In genomic region chr5:61641748-61642565, GRCh38 we compare ENCODE assay signal across 12 cellular contexts.
A peak's percentile ranks its signal among the peaks of the same experiment; 100 is the strongest.
DNase-seq lines count a peak whose midpoint lies in the region; ATAC-seq and TF ChIP-seq lines count a peak whose summit lies in the region.
"Had no signal": no experiment of that assay in that cellular context is flagged by ENCODE, and none has a peak within 500 bp of the region (broad histone marks: within the 10 kb centered on the region; RNA-seq: fewer than 3 reads in every experiment).

No MANE protein-coding gene starts in this region.

- H4K8ac ChIP-seq in IMR-90 (ENCODE audit: low read depth in 2 of 2, low read length in 2 of 2) = no peak overlapping the region

- H3K9me1 ChIP-seq in IMR-90 (ENCODE audit: insufficient read depth, low read length) = no peaks in the 10 kb centered on the region

- no peak for TF ChIP-seq POLR2A in IMR-90 (IDR thresholded peaks at IDR 0.05; ENCODE audit: low read depth, low read length)
- TF ChIP-seq POLR2A in adrenal gland (IDR thresholded peaks at IDR 0.05) = no peak

- no peak overlapping the region for H2BK15ac ChIP-seq in IMR-90 (ENCODE audit: low read depth, low read length)

- H3K4me1 ChIP-seq in IMR-90 (ENCODE audit: control insufficient read depth, insufficient read depth, low read length) (no peaks in the 10 kb centered on the region), parathyroid adenoma (no peaks in the 10 kb centered on the region), adrenal gland (replicated peaks in 1 of 2) (no peaks in the 10 kb centered on the region)
- H3K4me1 ChIP-seq: prostate gland had no signal

- dilution Hi-C loops in IMR-90 (cut with HindIII; ENCODE audit: low sequenced_read_pairs, unreplicated experiment) = no loop called here

- H3K9me3 ChIP-seq in IMR-90 (ENCODE audit: control insufficient read depth, insufficient read depth, low read length) (no peaks in the 10 kb centered on the region), parathyroid adenoma (ENCODE audit: control insufficient read depth, low read length) (no peaks in the 10 kb centered on the region), adrenal gland (replicated peaks in 1 of 3) (no peaks in the 10 kb centered on the region)
- H3K9me3 ChIP-seq: prostate gland had no signal

- H2AK9ac ChIP-seq in IMR-90 (replicated peaks; ENCODE audit: low read depth, low read length, poor library complexity) = no peak overlapping the region

- CTCF ChIA-PET in IMR-90 (lab: Yijun Ruan, JAX) = no interaction called here

- H4K91ac ChIP-seq in IMR-90 (ENCODE audit: insufficient read depth, low read depth, low read length) = no peak overlapping the region

- H2AFZ ChIP-seq in IMR-90 (replicated peaks; ENCODE audit: low read length, poor library complexity) (no peak overlapping the region), parathyroid adenoma (no peak overlapping the region)

- H3K4me2 ChIP-seq in IMR-90 (ENCODE audit: low read depth, low read length) (no peak overlapping the region), parathyroid adenoma (ENCODE audit: low read length) (no peak overlapping the region)

- no TSS peak for BruUV-seq in IMR-90 (replicated peaks; lab: Mats Ljungman, UMichigan)

- H2AK5ac ChIP-seq in IMR-90 (ENCODE audit: low read depth, low read length) = no peak overlapping the region

- POLR2A ChIA-PET in IMR-90 (lab: Charles Lee; ENCODE audit: unreplicated experiment) = no interaction called here

- DNase-seq in EL (peak; percentile 24), IMR-90 (no peak), dermis blood vessel endothelial cell (peak; percentile 13), D341Med (ENCODE audit: low spot score) (no peak), COLO668 (lab: John Stamatoyannopoulos, UW; ENCODE audit: unreplicated experiment) (no peak), adrenal gland (no peak)
- DNase-seq: activated CD8-positive, alpha-beta memory T cell treated with anti-CD3 and anti-CD28 coated beads, Interleukin-2, amount 10 ng/mL, durations not matched to agents 7 days and 5 days; activated naive CD8-positive, alpha-beta T cell treated with anti-CD3 and anti-CD28 coated beads for 36 hours; NCI-H1930 had no signal

- H3K9ac ChIP-seq in IMR-90 (ENCODE audit: low read depth, low read length) (no peak overlapping the region), parathyroid adenoma (no peak overlapping the region)

- H3K36me3 ChIP-seq in IMR-90 (ENCODE audit: control insufficient read depth, insufficient read depth, low read length) (no peaks in the 10 kb centered on the region), parathyroid adenoma (ENCODE audit: control insufficient read depth, insufficient read depth, low read length) (no peaks in the 10 kb centered on the region), adrenal gland (replicated peaks in 1 of 2) (no peaks in the 10 kb centered on the region)
- H3K36me3 ChIP-seq: prostate gland had no signal

- intact Hi-C loops in IMR-90 (cut with micrococcal nuclease) (no loop called here), adrenal gland (cut with DNase I) (loop anchor here in 1 of 2 donors (10.0 kb wide), 1 partner anchor 677 kb away; no protein-coding TSS in a partner anchor)

- H3K4me3 ChIP-seq in IMR-90 (ENCODE audit: insufficient read depth, low read depth, low read length) (no peak overlapping the region), parathyroid adenoma (ENCODE audit: low read depth, low read length) (no peak overlapping the region), adrenal gland (no peak overlapping the region)
- H3K4me3 ChIP-seq: prostate gland had no signal

- H3K4ac ChIP-seq in IMR-90 (ENCODE audit: low read depth, low read length) = no peak overlapping the region

- H3K27ac ChIP-seq in IMR-90 (ENCODE audit: insufficient read depth, low read length) = no peak overlapping the region
- no peak overlapping the region for H3K27ac ChIP-seq in parathyroid adenoma
- H3K27ac ChIP-seq in adrenal gland = no peak overlapping the region
- H3K27ac ChIP-seq: prostate gland had no signal

- H4K20me1 ChIP-seq in IMR-90 (ENCODE audit: insufficient read depth, low read length) = no peaks in the 10 kb centered on the region

- no peak overlapping the region for H2BK120ac ChIP-seq in IMR-90 (ENCODE audit: low read depth, low read length)

- ATAC-seq in IMR-90 (ENCODE audit: low read depth) (no peak; the same call in 1 of the 2 replicates), GM21526 (IDR thresholded peaks at IDR 0.05; ENCODE audit: low FRiP score, unreplicated experiment) (no peak)
- ATAC-seq: activated CD8-positive, alpha-beta memory T cell treated with anti-CD3 and anti-CD28 coated beads, Interleukin-2, amount 10 ng/mL, durations not matched to agents 7 days and 5 days had no signal

- H3K18ac ChIP-seq in IMR-90 (ENCODE audit: low read depth, low read length) = no peak overlapping the region

- TF ChIP-seq CTCF in IMR-90 (conservative IDR thresholded peaks at IDR 0.05; ENCODE audit: low read depth, low read length) (0 out of 2 replicates have a peak, but pooled peaks have one; percentile 20), parathyroid adenoma (IDR thresholded peaks at IDR 0.05) (peak; percentile 24), adrenal gland (IDR thresholded peaks at IDR 0.05) (peak in 1 of 6 experiments; percentile 31)

- H3K27me3 ChIP-seq in IMR-90 (ENCODE audit: control insufficient read depth, insufficient read depth, low read length) (peaks cover 29% of the 10 kb centered on the region), parathyroid adenoma (ENCODE audit: control insufficient read depth, insufficient read depth, low read length) (no peaks in the 10 kb centered on the region), adrenal gland (no peaks in the 10 kb centered on the region)

- H2BK5ac ChIP-seq in IMR-90 (ENCODE audit: low read depth, low read length, poor library complexity, severe bottlenecking) = no peak overlapping the region

- no peak overlapping the region for H3K23ac ChIP-seq in IMR-90 (ENCODE audit: low read depth, low read length)

- H2BK20ac ChIP-seq in IMR-90 (ENCODE audit: low read depth, low read length) = no peak overlapping the region

- no peaks in the 10 kb centered on the region for H3K79me2 ChIP-seq in parathyroid adenoma

- no peak overlapping the region for H4K5ac ChIP-seq in IMR-90 (ENCODE audit: low read depth, low read length)

- no peak overlapping the region for H3K56ac ChIP-seq in IMR-90 (ENCODE audit: extremely low read depth, insufficient read depth, low read length)

- 72% methylated on average over 3 of the region's 7 CpGs; no CpG with 5 or more reads in 1 of the 2 experiments for WGBS in IMR-90 (ENCODE audit: extremely low coverage in 2 of 2, insufficient read length in 1 of 2), 2 experiments
- WGBS in adrenal gland, 4 donors = 76 to 85% (median 81%) methylated on average over 7 of the region's 7 CpGs

- no peak overlapping the region for H3K14ac ChIP-seq in IMR-90 (replicated peaks; ENCODE audit: low read depth, low read length)

- TF ChIP-seq RAD21 in IMR-90 (IDR thresholded peaks at IDR 0.05; ENCODE audit: low read length) = no peak

- in situ Hi-C loops in IMR-90 (cut with MboI; ENCODE audit: low sequenced_read_pairs) = no loop called here

- no peaks in the 10 kb centered on the region for H3K79me1 ChIP-seq in IMR-90 (ENCODE audit: low read depth in 1 of 2, low read length in 2 of 2)

TF ChIP-seq in IMR-90, 13 proteins besides CTCF, POLR2A, EP300 and RAD21:
- no peak for TF ChIP-seq RFX5 (IDR thresholded peaks at IDR 0.05; ENCODE audit: low read depth, low read length)
- TF ChIP-seq FOS (IDR thresholded peaks at IDR 0.05; ENCODE audit: low read depth, low read length) = no peak
- no peak for TF ChIP-seq BHLHE40 (IDR thresholded peaks at IDR 0.05; ENCODE audit: low read depth, low read length)
- TF ChIP-seq RCOR1 (IDR thresholded peaks at IDR 0.05; ENCODE audit: insufficient replicate concordance, low read length) = no peak
- no peak for TF ChIP-seq NFE2L2 (IDR thresholded peaks at IDR 0.05; ENCODE audit: low read depth, low read length)
TF ChIP-seq in IMR-90: peak in this region for 0.

Comparison
In these comparisons a context has a peak if more than half of its experiments do, and no peak if none do; other contexts are left out.
1. DNase-seq: peak in EL (single experiment) and dermis blood vessel endothelial cell (single experiment); none in IMR-90 (single experiment), D341Med (single experiment), COLO668 (single experiment) and adrenal gland (0 of 7).